In genomic region chr7:16078076-16078952, GRCh38 we compare ENCODE assay signal across 7 cellular contexts.
DNase-seq lines count a peak whose midpoint lies in the region; ATAC-seq and TF ChIP-seq lines count a peak whose summit lies in the region.

No MANE protein-coding gene starts in this region.

- H3K9ac ChIP-seq in liver (ENCODE audit: low read depth in 1 of 2, low read length in 2 of 2) = no peak overlapping the region

- H3K36me3 ChIP-seq in liver (ENCODE audit: control insufficient read depth in 4 of 4, insufficient read depth in 3 of 4, low read depth in 1 of 4, low read length in 3 of 4) = no peaks in the 10 kb centered on the region

- peak; percentile 53 for ATAC-seq in GM21515 (IDR thresholded peaks at IDR 0.05; ENCODE audit: unreplicated experiment)

- 16% methylated on average over 3 of the region's 3 CpGs for WGBS in liver

- H3K4me1 ChIP-seq in liver (ENCODE audit: control insufficient read depth in 4 of 4, insufficient read depth in 4 of 4, low read length in 3 of 4) = no peaks in the 10 kb centered on the region

- H3K27ac ChIP-seq in liver (ENCODE audit: low read depth in 1 of 2, low read length in 2 of 2) = no peak overlapping the region

- H3K9me3 ChIP-seq in liver (ENCODE audit: control insufficient read depth in 4 of 4, low read length in 3 of 4) = no peaks in the 10 kb centered on the region

- peak; percentile 47 for DNase-seq in GM03348 (ENCODE audit: low spot score)
- peak; percentile 14 for DNase-seq in HuH-7.5 (ENCODE audit: low spot score)
- DNase-seq in NOMO-1 treated with DMSO at 0.1 percent for 48 hours (lab: John Stamatoyannopoulos, UW; ENCODE audit: unreplicated experiment) = peak; percentile 41
- DNase-seq in cerebellum (ENCODE audit: low spot score) = peak; percentile 44
- no peak for DNase-seq in activated CD4-positive, CD25-positive, alpha-beta regulatory T cell (lab: John Stamatoyannopoulos, UW)

- TF ChIP-seq RAD21 in liver (IDR thresholded peaks at IDR 0.05) = peak; percentile 88 to 94

- H3K4me3 ChIP-seq in liver (ENCODE audit: low read depth in 1 of 3, low read length in 3 of 3) = no peak overlapping the region

- no peaks in the 10 kb centered on the region for H3K27me3 ChIP-seq in liver (ENCODE audit: control insufficient read depth in 4 of 4, insufficient read depth in 4 of 4, low read length in 3 of 4)

- peak; percentile 66 for TF ChIP-seq CTCF in liver (IDR thresholded peaks at IDR 0.05; ENCODE audit: low read depth, low read length, missing input control)

TF ChIP-seq in liver, 16 proteins besides CTCF, POLR2A, EP300 and RAD21:
- TF ChIP-seq JUND (IDR thresholded peaks at IDR 0.05) = no peak
- no peak for TF ChIP-seq FOXA1 (IDR thresholded peaks at IDR 0.05)
- peak; percentile 76 to 84 for TF ChIP-seq HNF4A (conservative IDR thresholded peaks at IDR 0.05)
- TF ChIP-seq FOXA2 (IDR thresholded peaks at IDR 0.05) = peak; percentile 22
- TF ChIP-seq HNF4G (IDR thresholded peaks at IDR 0.05) = peak; percentile 85
- TF ChIP-seq MAX (IDR thresholded peaks at IDR 0.05) = no peak
- TF ChIP-seq REST (IDR thresholded peaks at IDR 0.05) = no peak

Comparison
In these comparisons a context has a peak if more than half of its experiments do, and no peak if none do; other contexts are left out.
1. DNase-seq: peak in GM03348 (single experiment), HuH-7.5 (single experiment), NOMO-1 treated with DMSO at 0.1 percent for 48 hours (single experiment) and cerebellum (single experiment); none in activated CD4-positive, CD25-positive, alpha-beta regulatory T cell (0 of 4).